In genomic region chr12:123232807-123233504, GRCh38 we compare ENCODE assay signal across 8 cellular contexts. TPM values are rescaled to one million over a fixed set of nuclear protein-coding genes. Genes with fewer than 3 reads are reported as not detected.
DNase-seq lines count a peak whose midpoint lies in the region; ATAC-seq and TF ChIP-seq lines count a peak whose summit lies in the region.

MPHOSPH9 (minus strand) TSS chr12:123233141; CDS start chr12:123230364, 2,777 bp downstream.
MTRFR (plus strand) TSS chr12:123233436; CDS start chr12:123253675, 20,239 bp downstream.

- no peaks in the 10 kb centered on the region for H3K9me3 ChIP-seq in right cardiac atrium (ENCODE audit: control insufficient read depth, low read length)
- H3K9me3 ChIP-seq in uterus = no peaks in the 10 kb centered on the region

- ATAC-seq in GM18499 (IDR thresholded peaks at IDR 0.05; ENCODE audit: insufficient read depth, unreplicated experiment) = peak; percentile 59
- ATAC-seq in HG02943 (IDR thresholded peaks at IDR 0.05; ENCODE audit: low read depth, unreplicated experiment) = peak; percentile 73
- ATAC-seq in right cardiac atrium = peak; percentile 99

- peak; percentile 83 to 97 for TF ChIP-seq POLR2A in uterus (IDR thresholded peaks at IDR 0.05)

- H3K27me3 ChIP-seq in right cardiac atrium (ENCODE audit: control insufficient read depth, insufficient read depth) (no peaks in the 10 kb centered on the region), uterus (no peaks in the 10 kb centered on the region)

- no peaks in the 10 kb centered on the region for H3K36me3 ChIP-seq in uterus

- H3K27ac ChIP-seq in right cardiac atrium (ENCODE audit: low read length) (peak within 1 kb of the TSS; percentile 75), uterus (peak within 1 kb of the TSS; percentile 93 to 96)

- H3K4me1 ChIP-seq in right cardiac atrium (ENCODE audit: control insufficient read depth, insufficient read depth, low read length) (peaks cover 3% of the 10 kb centered on the region), uterus (peaks cover 4 to 17% of the 10 kb centered on the region in 2 donors)

- WGBS in right cardiac atrium = under 1% methylated on average over 66 of the region's 66 CpGs

- peak in 2 of 4 experiments; percentile 1 to 41 for TF ChIP-seq CTCF in uterus (IDR thresholded peaks at IDR 0.05)

- peak within 1 kb of the TSS; percentile 88 for H3K4me3 ChIP-seq in right cardiac atrium (ENCODE audit: low read length)
- H3K4me3 ChIP-seq in uterus = peak within 1 kb of the TSS; percentile 74 to 96

- intact Hi-C loops in T-helper 2 cell treated with Interferon-gamma antibody and Interleukin-4, amounts not matched to agents 100 ng/mL and 5 ng/mL, for 36 hours (cut with micrococcal nuclease) = loop anchor here (1.0 to 10.0 kb wide), 10 partner anchors 10 to 706 kb away; partner anchors contain the start of genes DENR, KNTC1, OGFOD2 and PITPNM2
- intact Hi-C loops in right cardiac atrium (cut with DNase I) (loop anchor here in 3 of 4 donors (5.0 to 10.0 kb wide), 4 partner anchors 188 to 368 kb away; partner anchors contain the start of genes ARL6IP4 (in 1 of the 3) and OGFOD2 (in 1 of the 3)), uterus (cut with DNase I; ENCODE audit: low total_unique reads) (no loop called here)

- DNase-seq in NCI-H187 treated with DMSO at 0.1 percent for 48 hours (lab: John Stamatoyannopoulos, UW) = peak; percentile 99
- DNase-seq in anterior cingulate cortex (lab: John Stamatoyannopoulos, UW) = peak; percentile 96 to 100 (median 99)
- peak; percentile 99 for DNase-seq in right cardiac atrium
- peak; percentile 98 for DNase-seq in pulmonary artery endothelial cell (ENCODE audit: low read depth, low spot score)
- peak; percentile 99 for DNase-seq in uterus

RNA-seq across cellular contexts. Expression of gene MPHOSPH9, which starts in this region (rescaled TPM):
- total RNA-seq in T-helper 2 cell treated with Interferon-gamma antibody and Interleukin-4, amounts not matched to agents 100 ng/mL and 5 ng/mL, for 36 hours = 106 and 107 TPM in 2 replicates
- 10 to 100 TPM; 14.8 to 27.4 (median 22.5) TPM for total RNA-seq in right cardiac atrium
- 8.0 TPM for polyA plus RNA-seq in right cardiac atrium
- 37.3 and 49.3 TPM in 2 replicates for total RNA-seq in pulmonary artery endothelial cell
- total RNA-seq in uterus = 100 to 1,000 TPM in 2 of 4 donors, 10 to 100 TPM in 2; 21.3 to 124 (median 75.1) TPM

RNA-seq across cellular contexts. Expression of gene MTRFR, which starts in this region (rescaled TPM):
- 25.8 and 27.4 TPM in 2 replicates for total RNA-seq in T-helper 2 cell treated with Interferon-gamma antibody and Interleukin-4, amounts not matched to agents 100 ng/mL and 5 ng/mL, for 36 hours
- total RNA-seq in right cardiac atrium = 10 to 100 TPM in 3 of 4 donors, 1 to 10 TPM in 1; 9.5 to 12.5 (median 10.7) TPM
- 14.1 TPM for polyA plus RNA-seq in right cardiac atrium
- 12.1 and 12.9 TPM in 2 replicates for total RNA-seq in pulmonary artery endothelial cell
- 10 to 100 TPM in 2 of 4 donors, 1 to 10 TPM in 1, under 1 TPM in 1; 0.51 to 18.9 (median 8.3) TPM for total RNA-seq in uterus

Comparison
In these comparisons a context has a peak if more than half of its experiments do, and no peak if none do; other contexts are left out.
1. Peak in every context shown above with its lines: DNase-seq, ATAC-seq, H3K4me3 ChIP-seq and H3K27ac ChIP-seq.